8 cellular contexts compared by ENCODE assay signal in genomic region chr14:31560759-31561154, GRCh38. TPM values are rescaled to one million over a fixed set of nuclear protein-coding genes. Genes with fewer than 3 reads are reported as not detected.
DNase-seq lines count a peak whose midpoint lies in the region; ATAC-seq and TF ChIP-seq lines count a peak whose summit lies in the region.

No MANE protein-coding gene starts in this region.

- peak overlapping the region; percentile 96 for H3K4me3 ChIP-seq in coronary artery

- POLR2A ChIA-PET in activated CD4-positive, alpha-beta T cell treated with anti-CD3 and anti-CD28 coated beads for 36 hours (lab: Charles Lee), result interaction anchor here (1.0 kb wide), 1 partner anchor 140 kb away, joined by 3 read pairs; the partner anchor contains the start of gene HEATR5A

- peaks cover 6% of the 10 kb centered on the region for H3K27me3 Mint-ChIP-seq in activated CD4-positive, alpha-beta T cell treated with anti-CD3 and anti-CD28 coated beads for 36 hours
- H3K27me3 Mint-ChIP-seq in IgD-negative memory B cell, result no peaks in the 10 kb centered on the region
- H3K27me3 Mint-ChIP-seq in nephron progenitor cell (ENCODE audit: low read depth, poor library complexity), result peaks cover 23% of the 10 kb centered on the region

- in situ Hi-C loops in KBM-7 (cut with MboI; ENCODE audit: low pct_unique_long_range_greater_than_20kb, low sequenced_read_pairs), result no loop called here

- H3K4me3 Mint-ChIP-seq in activated CD4-positive, alpha-beta T cell treated with anti-CD3 and anti-CD28 coated beads for 36 hours, result peak overlapping the region; percentile 92
- H3K4me3 Mint-ChIP-seq in IgD-negative memory B cell (peak overlapping the region; percentile 94 to 99 (median 96)), nephron progenitor cell (peak overlapping the region; percentile 99)

- H3K36me3 Mint-ChIP-seq in activated CD4-positive, alpha-beta T cell treated with anti-CD3 and anti-CD28 coated beads for 36 hours (ENCODE audit: low read depth), result peaks cover 7% of the 10 kb centered on the region
- peaks cover 6% of the 10 kb centered on the region for H3K36me3 Mint-ChIP-seq in IgD-negative memory B cell
- H3K36me3 Mint-ChIP-seq in nephron progenitor cell (ENCODE audit: low read depth), result peaks cover 16% of the 10 kb centered on the region

- DNase-seq in activated CD4-positive, alpha-beta T cell treated with anti-CD3 and anti-CD28 coated beads for 36 hours, result no peak
- no peak for DNase-seq in activated CD4-positive, alpha-beta T cell treated with anti-CD3 and anti-CD28 coated beads for 48 hours
- no peak for DNase-seq in coronary artery (ENCODE audit: low spot score)
- no peak for DNase-seq in nephron progenitor cell
- DNase-seq in KBM-7, result no peak
- DNase-seq in NCI-H2107 treated with DMSO at 0.1 percent for 48 hours (lab: John Stamatoyannopoulos, UW; ENCODE audit: unreplicated experiment), result no peak

- peak; percentile 34 for ATAC-seq in activated CD4-positive, alpha-beta T cell treated with anti-CD3 and anti-CD28 coated beads for 36 hours
- no peak for ATAC-seq in HG02973 (IDR thresholded peaks at IDR 0.05; ENCODE audit: unreplicated experiment)

- peaks cover 23% of the 10 kb centered on the region for H3K4me1 Mint-ChIP-seq in activated CD4-positive, alpha-beta T cell treated with anti-CD3 and anti-CD28 coated beads for 36 hours
- H3K4me1 Mint-ChIP-seq in IgD-negative memory B cell (peaks cover 18 to 24% (median 22%) of the 10 kb centered on the region in 3 donors), nephron progenitor cell (peaks cover 27% of the 10 kb centered on the region)

- peak overlapping the region; percentile 95 for H3K27ac Mint-ChIP-seq in activated CD4-positive, alpha-beta T cell treated with anti-CD3 and anti-CD28 coated beads for 36 hours
- H3K27ac Mint-ChIP-seq in IgD-negative memory B cell (peak overlapping the region; percentile 97 to 99 (median 97)), nephron progenitor cell (peak overlapping the region; percentile 100)

- H3K9me3 Mint-ChIP-seq in activated CD4-positive, alpha-beta T cell treated with anti-CD3 and anti-CD28 coated beads for 36 hours (ENCODE audit: low read depth), result no peaks in the 10 kb centered on the region
- H3K9me3 Mint-ChIP-seq in IgD-negative memory B cell (peaks cover 0 to 4% (median 0%) of the 10 kb centered on the region in 3 donors), nephron progenitor cell (peaks cover 11% of the 10 kb centered on the region)

- no peak for TF ChIP-seq CTCF in coronary artery (IDR thresholded peaks at IDR 0.05)
- TF ChIP-seq CTCF in nephron progenitor cell (IDR thresholded peaks at IDR 0.05), result no peak

- intact Hi-C loops in activated CD4-positive, alpha-beta T cell treated with anti-CD3 and anti-CD28 coated beads for 36 hours (cut with DNase I, micrococcal nuclease), result loop anchor here (1.0 to 10.0 kb wide), 9 partner anchors 103 to 936 kb away; partner anchors contain the start of genes DTD2 (in 2 of the 2), RNU6-8 (in 2 of the 2), HEATR5A (in 1 of the 2) and HECTD1 (in 1 of the 2)

- H3K27ac ChIP-seq in coronary artery, result peak overlapping the region; percentile 91

- CTCF ChIA-PET in activated CD4-positive, alpha-beta T cell treated with anti-CD3 and anti-CD28 coated beads for 36 hours (lab: Charles Lee), result interaction anchor here (0.6 kb wide), 1 partner anchor 32 kb away, joined by 3 read pairs; no protein-coding TSS in a partner anchor

RNA-seq across cellular contexts. Expression of gene NUBPL, which starts 0.4 kb away (rescaled TPM):
- 10 to 100 TPM in 1 of 2 experiments, 1 to 10 TPM in 1; 9.5 to 14.9 TPM for total RNA-seq in activated CD4-positive, alpha-beta T cell treated with anti-CD3 and anti-CD28 coated beads for 36 hours
- polyA plus RNA-seq in IgD-negative memory B cell, result 9.6 TPM
